ENCODE assay signal across 23 cellular contexts in the genomic region with DNA sequence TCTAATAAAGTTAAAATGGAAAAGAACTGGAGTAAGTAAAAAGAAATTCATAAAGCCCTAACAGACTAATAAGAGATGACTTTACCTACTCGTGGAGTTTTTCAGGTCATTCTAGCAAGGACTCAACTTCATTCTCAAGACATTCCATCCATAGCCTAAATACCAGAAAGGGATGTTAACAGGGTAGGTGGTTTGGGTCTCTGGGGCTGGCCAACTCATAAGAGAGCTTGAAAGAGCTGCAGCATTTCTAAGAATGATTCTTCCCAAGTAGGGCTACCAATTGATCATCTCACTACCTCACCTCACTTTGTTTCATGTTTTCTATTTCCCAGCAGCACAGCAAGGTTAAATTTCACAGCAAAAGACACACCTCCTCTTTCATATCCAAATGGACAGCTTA.
DNase-seq lines count a peak whose midpoint lies in the region; ATAC-seq, FAIRE-seq and TF ChIP-seq lines count a peak whose summit lies in the region.
"Had no signal": no experiment of that assay in that cellular context is flagged by ENCODE, and none has a peak within 500 bp of the region (broad histone marks: within the 10 kb centered on the region; RNA-seq: fewer than 3 reads in every experiment).

No MANE protein-coding gene starts in this region.

- H3K4me3 Mint-ChIP-seq in activated T-cell treated with anti-CD3 and anti-CD28 coated beads, Interleukin-2, amount 50 U/mL, for 72 hours = peak overlapping the region in 1 of 2 donors; percentile 76
- H3K4me3 Mint-ChIP-seq in activated CD4-positive, alpha-beta memory T cell treated with anti-CD3 and anti-CD28 coated beads for 36 hours = no peak overlapping the region

- TF ChIP-seq RAD21 in HCT116 (IDR thresholded peaks at IDR 0.05; ENCODE audit: low read depth) = no peak
- TF ChIP-seq RAD21 in H1 (IDR thresholded peaks at IDR 0.05 in 1 of 2, conservative IDR thresholded peaks at IDR 0.05 in 1 of 2; ENCODE audit: low read depth in 2 of 2, low read length in 2 of 2) = no peak

- H4K5ac ChIP-seq in H1 (ENCODE audit: insufficient read length, low read depth, low read length) = no peak overlapping the region

- peak overlapping the region; percentile 94 for H3K27ac Mint-ChIP-seq in activated T-cell treated with anti-CD3 and anti-CD28 coated beads, Interleukin-2, amount 50 U/mL, for 72 hours
- peak overlapping the region; percentile 78 for H3K27ac Mint-ChIP-seq in activated CD4-positive, alpha-beta memory T cell treated with anti-CD3 and anti-CD28 coated beads for 36 hours

- H3K27ac ChIP-seq in HCT116 (ENCODE audit: low read depth, low read length) (peak overlapping the region; percentile 33; the same call in 1 of the 2 replicates), H1 (ENCODE audit: low read depth, low read length) (no peak overlapping the region)
- H3K27ac ChIP-seq: Peyer's patch had no signal

- peaks cover 10 to 24% of the 10 kb centered on the region in 2 donors for H3K36me3 Mint-ChIP-seq in activated T-cell treated with anti-CD3 and anti-CD28 coated beads, Interleukin-2, amount 50 U/mL, for 72 hours (ENCODE audit: insufficient read depth in 2 of 2)
- H3K36me3 Mint-ChIP-seq in activated CD4-positive, alpha-beta memory T cell treated with anti-CD3 and anti-CD28 coated beads for 36 hours = peaks cover 46% of the 10 kb centered on the region
- H3K36me3 Mint-ChIP-seq: CD8-positive, alpha-beta memory T cell had no signal

- H3K9ac ChIP-seq in HCT116 (ENCODE audit: low read length) = no peak overlapping the region
- H3K9ac ChIP-seq in H1 (replicated peaks in 1 of 4; ENCODE audit: extremely low read depth in 1 of 4, low read depth in 3 of 4, low read length in 3 of 4) = no peak overlapping the region

- peak; percentile 65 to 71 for ATAC-seq in activated T-cell treated with anti-CD3 and anti-CD28 coated beads, Interleukin-2, amount 50 U/mL, for 72 hours (replicated peaks in 1 of 2)
- no peak for ATAC-seq in HCT116
- ATAC-seq: GM12878, HepG2 had no signal

- FAIRE-seq in H1 (lab: Jason Lieb, UNC) = no peak
- FAIRE-seq: GM12878, GM19239, HepG2 had no signal

- H4K91ac ChIP-seq in H1 (replicated peaks; ENCODE audit: insufficient read length, low read length) = no peak overlapping the region

- H3K4me3 ChIP-seq in HCT116 (replicated peaks in 1 of 2; ENCODE audit: low read depth in 1 of 2, low read length in 2 of 2) (no peak overlapping the region), H1 (ENCODE audit: extremely low read depth in 1 of 4, insufficient read depth in 2 of 4, low read depth in 3 of 4, low read length in 4 of 4) (no peak overlapping the region)
- H3K4me3 ChIP-seq: GM12878, Peyer's patch had no signal

- H3K4me2 ChIP-seq in HCT116 (ENCODE audit: low read length) (0 out of 2 replicates have a peak overlapping the region, but pooled peaks have one; percentile 9), H1 (ENCODE audit: insufficient read depth in 1 of 2, low read depth in 2 of 2, low read length in 2 of 2) (no peak overlapping the region; a peak in 1 of 4 replicates)

- H2BK120ac ChIP-seq in H1 (replicated peaks; ENCODE audit: low read depth, low read length) = no peak overlapping the region

- peaks cover 2% of the 10 kb centered on the region for H3K27me3 Mint-ChIP-seq in activated T-cell treated with anti-CD3 and anti-CD28 coated beads, Interleukin-2, amount 50 U/mL, for 72 hours (ENCODE audit: low read depth)
- no peaks in the 10 kb centered on the region for H3K27me3 Mint-ChIP-seq in activated CD4-positive, alpha-beta memory T cell treated with anti-CD3 and anti-CD28 coated beads for 36 hours

- H2BK12ac ChIP-seq in H1 (ENCODE audit: low read depth, low read length) = no peak overlapping the region

- no peak for DNase-seq in activated T-cell treated with anti-CD3 and anti-CD28 coated beads, Interleukin-2, amount 50 U/mL, for 72 hours
- no peak for DNase-seq in activated T-cell treated with anti-CD3 and anti-CD28 coated beads, Interleukin-2, amount 50 U/mL, for 1 hour
- DNase-seq in HCT116 (ENCODE audit: low read depth, low spot score) (no peak), H1 (ENCODE audit: low read depth in 1 of 2, low spot score in 2 of 2) (no peak), H4 (ENCODE audit: low spot score) (no peak), HUDEP-2 (lab: John Stamatoyannopoulos, UW; ENCODE audit: unreplicated experiment in 76 of 76) (no peak)
- peak; percentile 36 for DNase-seq in activated CD4-positive, alpha-beta memory T cell treated with anti-CD3 and anti-CD28 coated beads for 36 hours
- DNase-seq: ACHN; C1 segment of cervical spinal cord; CD8-positive, alpha-beta memory T cell; DMS53; EL; GOT3; KBM-7; NCI-H1105; NCI-H2081; NCI-H2171 treated with DMSO at 0.1 percent for 48 hours; NCI-H446; NCI-H526 treated with DMSO at 0.1 percent for 48 hours; Peyer's patch had no signal

- no peak overlapping the region for H2BK5ac ChIP-seq in H1 (ENCODE audit: low read depth, low read length)

- no peak for TF ChIP-seq CTCF in HCT116 (IDR thresholded peaks at IDR 0.05 in 2 of 3, conservative IDR thresholded peaks at IDR 0.05 in 1 of 3; ENCODE audit: borderline replicate concordance in 1 of 3, insufficient read depth in 1 of 3, low read depth in 2 of 3, low read length in 2 of 3)
- TF ChIP-seq CTCF in H1 (IDR thresholded peaks at IDR 0.05; ENCODE audit: control extremely low read depth in 1 of 3, insufficient read depth in 1 of 3, low read depth in 1 of 3, low read length in 3 of 3) = no peak

- peaks cover 33 to 88% of the 10 kb centered on the region in 2 experiments for H3K4me1 ChIP-seq in HCT116 (ENCODE audit: control insufficient read depth in 1 of 2, insufficient read depth in 2 of 2, low read length in 2 of 2)
- peaks cover 0 to 11% (median 6%) of the 10 kb centered on the region in 4 experiments; a peak in 4 of 7 replicates for H3K4me1 ChIP-seq in H1 (replicated peaks in 1 of 4; ENCODE audit: control insufficient read depth in 3 of 4, insufficient read depth in 4 of 4, low read length in 3 of 4)
- H3K4me1 ChIP-seq: Peyer's patch had no signal

- H3K9me2 ChIP-seq in HCT116 (ENCODE audit: insufficient read depth) = no peaks in the 10 kb centered on the region

- no peak for TF ChIP-seq EP300 in H1 (IDR thresholded peaks at IDR 0.05; ENCODE audit: borderline replicate concordance in 1 of 2, low read depth in 2 of 2, low read length in 2 of 2)

- H2AFZ ChIP-seq in HCT116 (ENCODE audit: low read depth, low read length, poor library complexity, severe bottlenecking) (no peak overlapping the region), H1 (ENCODE audit: low read length) (no peak overlapping the region)

- peaks cover 72% of the 10 kb centered on the region for H3K4me1 Mint-ChIP-seq in activated T-cell treated with anti-CD3 and anti-CD28 coated beads, Interleukin-2, amount 50 U/mL, for 72 hours (ENCODE audit: low read depth)
- peaks cover 72% of the 10 kb centered on the region for H3K4me1 Mint-ChIP-seq in activated CD4-positive, alpha-beta memory T cell treated with anti-CD3 and anti-CD28 coated beads for 36 hours (ENCODE audit: low read depth)

- H3K36me3 ChIP-seq in HCT116 (ENCODE audit: control insufficient read depth in 1 of 2, insufficient read depth in 2 of 2, low read length in 2 of 2) = peaks cover 0 to 19% of the 10 kb centered on the region in 2 experiments; a peak in 3 of 4 replicates
- peaks cover 0 to 15% (median 3%) of the 10 kb centered on the region in 4 experiments; a peak in 3 of 8 replicates for H3K36me3 ChIP-seq in H1 (ENCODE audit: control insufficient read depth in 2 of 4, insufficient read depth in 4 of 4, low read length in 3 of 4)
- H3K36me3 ChIP-seq: Peyer's patch had no signal

- no peaks in the 10 kb centered on the region for H3K9me3 ChIP-seq in HCT116 (ENCODE audit: control insufficient read depth in 1 of 2, insufficient read depth in 1 of 2, low read depth in 1 of 2, low read length in 2 of 2)
- H3K9me3 ChIP-seq in H1 (ENCODE audit: insufficient read depth in 2 of 2, low read depth in 1 of 2, low read length in 1 of 2) = no peaks in the 10 kb centered on the region
- H3K9me3 ChIP-seq: Peyer's patch had no signal

- no peak overlapping the region for H3K4ac ChIP-seq in H1 (replicated peaks; ENCODE audit: insufficient read length, low read depth, low read length)

- WGBS in H1 (ENCODE audit: extremely low coverage in 1 of 2, insufficient coverage in 1 of 2, insufficient read length in 1 of 2, insufficient replicate concordance in 2 of 2, low coverage in 1 of 2, low lambda C conversion rate in 2 of 2, missing lambda C conversion rate in 1 of 2), 2 experiments = 71% methylated on average over 1 of the region's 1 CpG; no CpG with 5 or more reads in 1 of the 2 experiments

- BruUV-seq in HCT116 (replicated peaks; lab: Mats Ljungman, UMichigan) = no TSS peak

- H3K23ac ChIP-seq in H1 (ENCODE audit: insufficient read length) = no peak overlapping the region

- H3K23me2 ChIP-seq in H1 (ENCODE audit: low read depth, low read length) = no peaks in the 10 kb centered on the region

- H3K14ac ChIP-seq in H1 (ENCODE audit: insufficient read length) = no peak overlapping the region

- H2BK15ac ChIP-seq in H1 (ENCODE audit: low read length) = no peak overlapping the region

- no peaks in the 10 kb centered on the region for H3K79me1 ChIP-seq in H1 (ENCODE audit: low read depth, low read length)

- peaks cover 2% of the 10 kb centered on the region in 2 donors for H3K9me3 Mint-ChIP-seq in activated T-cell treated with anti-CD3 and anti-CD28 coated beads, Interleukin-2, amount 50 U/mL, for 72 hours
- peaks cover 2% of the 10 kb centered on the region for H3K9me3 Mint-ChIP-seq in activated CD4-positive, alpha-beta memory T cell treated with anti-CD3 and anti-CD28 coated beads for 36 hours
- H3K9me3 Mint-ChIP-seq: CD8-positive, alpha-beta memory T cell had no signal

- H3K27me3 ChIP-seq in HCT116 (ENCODE audit: insufficient read depth, low read length) = no peaks in the 10 kb centered on the region
- no peaks in the 10 kb centered on the region for H3K27me3 ChIP-seq in H1 (replicated peaks in 1 of 4; ENCODE audit: control insufficient read depth in 3 of 4, extremely low read depth in 1 of 4, insufficient read depth in 3 of 4, low read length in 3 of 4)
- H3K27me3 ChIP-seq: Peyer's patch had no signal

- no peak overlapping the region for H3K56ac ChIP-seq in H1 (replicated peaks; ENCODE audit: insufficient read length, low read depth, low read length)

- RAD21 ChIA-PET in HCT116 (lab: Charles Lee; ENCODE audit: low non-redundant PET in 1 of 2, low total read pairs in 2 of 2, uncharacterized antibody in 2 of 2, unreplicated experiment in 2 of 2) = no interaction called here

- intact Hi-C loops in HCT116 (cut with micrococcal nuclease) = no loop called here
- intact Hi-C loops in activated CD4-positive, alpha-beta memory T cell treated with anti-CD3 and anti-CD28 coated beads for 36 hours (cut with micrococcal nuclease) = no loop called here

- H2AK5ac ChIP-seq in H1 (ENCODE audit: low read depth, low read length) = no peak overlapping the region

- H4K8ac ChIP-seq in H1 (ENCODE audit: extremely low read depth, insufficient read depth, low read length) = peak overlapping the region; percentile 57; the same call in 1 of the 2 replicates

- no peak overlapping the region for H3K18ac ChIP-seq in H1 (ENCODE audit: extremely low read depth, low read length)

- POLR2A ChIA-PET in HCT116 (lab: Charles Lee) = interaction anchor here (1.0 kb wide), 1 partner anchor 45 kb away, joined by 3 read pairs; no protein-coding TSS in a partner anchor
- POLR2A ChIA-PET in activated CD4-positive, alpha-beta memory T cell treated with anti-CD3 and anti-CD28 coated beads for 36 hours (lab: Charles Lee) = interaction anchor here (0.6 to 1.4 kb wide), 3 partner anchors 9 to 46 kb away, joined by 3 to 4 read pairs (median 3); no protein-coding TSS in a partner anchor
- POLR2A ChIA-PET in H1 (lab: Charles Lee; ENCODE audit: partially characterized antibody) = interaction anchor here (0.8 to 1.5 kb wide), 2 partner anchors 9 to 17 kb away, joined by 4 to 7 read pairs; no protein-coding TSS in a partner anchor

- TF ChIP-seq POLR2A in HCT116 (IDR thresholded peaks at IDR 0.05; ENCODE audit: borderline replicate concordance, extremely low read depth, insufficient read depth, insufficient read length) (no peak), H1 (IDR thresholded peaks at IDR 0.05; ENCODE audit: control extremely low read depth in 1 of 2, low read depth in 2 of 2, low read length in 2 of 2) (no peak)

- no peak overlapping the region for H2BK20ac ChIP-seq in H1 (ENCODE audit: low read length)

- no peaks in the 10 kb centered on the region for H4K20me1 ChIP-seq in HCT116 (ENCODE audit: insufficient read depth)
- peaks cover 0 to 12% of the 10 kb centered on the region in 2 experiments for H4K20me1 ChIP-seq in H1 (replicated peaks in 1 of 2; ENCODE audit: control insufficient read depth in 1 of 2, insufficient read depth in 2 of 2, low read length in 2 of 2)

- H3K79me2 ChIP-seq in HCT116 (ENCODE audit: insufficient read depth, low read length) (peaks cover 100% of the 10 kb centered on the region), H1 (ENCODE audit: control insufficient read depth in 1 of 2, insufficient read depth in 2 of 2, low read length in 2 of 2) (peaks cover 0 to 90% of the 10 kb centered on the region in 2 experiments; a peak in 3 of 4 replicates)

- CTCF ChIA-PET in HCT116 (lab: Charles Lee) (no interaction called here), H1 (lab: Charles Lee; ENCODE audit: partially characterized antibody) (no interaction called here)
- CTCF ChIA-PET in activated CD4-positive, alpha-beta memory T cell treated with anti-CD3 and anti-CD28 coated beads for 36 hours (lab: Charles Lee) = interaction anchor here (0.7 to 2.0 kb wide), 2 partner anchors 13 to 41 kb away, joined by 3 to 7 read pairs; no protein-coding TSS in a partner anchor
